In genomic region chr7:129240119-129240815, GRCh38 we compare ENCODE assay signal across 22 cellular contexts. TPM values are rescaled to one million over a fixed set of nuclear protein-coding genes. Genes with fewer than 3 reads are reported as not detected.
DNase-seq lines count a peak whose midpoint lies in the region; ATAC-seq and TF ChIP-seq lines count a peak whose summit lies in the region.
"Had no signal": no experiment of that assay in that cellular context is flagged by ENCODE, and none has a peak within 500 bp of the region (broad histone marks: within the 10 kb centered on the region; RNA-seq: fewer than 3 reads in every experiment).

No MANE protein-coding gene starts in this region.

- no peak for ATAC-seq in HG03159 (IDR thresholded peaks at IDR 0.05; ENCODE audit: unreplicated experiment)
- ATAC-seq: A549, HCT116 had no signal

- H3K36me3 ChIP-seq in KMS-11 (ENCODE audit: insufficient read depth) (no peaks in the 10 kb centered on the region), left ventricle myocardium inferior (no peaks in the 10 kb centered on the region)
- H3K36me3 ChIP-seq: gastrocnemius medialis had no signal

- H3K4me3 ChIP-seq in AG10803 (ENCODE audit: low read length) (no peak overlapping the region), KMS-11 (IDR thresholded peaks at IDR 0.05; ENCODE audit: insufficient read depth, low read depth, low read length) (no peak overlapping the region), epithelial cell of esophagus (ENCODE audit: low read length) (no peak overlapping the region), left ventricle myocardium inferior (no peak overlapping the region)
- H3K4me3 ChIP-seq: A549, BLaER1, gastrocnemius medialis had no signal

- H2AFZ ChIP-seq in KMS-11 (ENCODE audit: low read depth) = no peak overlapping the region

- no peak overlapping the region for H3K9ac ChIP-seq in KMS-11
- H3K9ac ChIP-seq: BLaER1 had no signal

- H3K27me3 ChIP-seq in KMS-11 (ENCODE audit: insufficient read depth, low read depth) (no peaks in the 10 kb centered on the region), left ventricle myocardium inferior (ENCODE audit: low read depth) (no peaks in the 10 kb centered on the region)
- H3K27me3 ChIP-seq: BLaER1, gastrocnemius medialis had no signal

- DNase-seq in AG10803 (ENCODE audit: low read depth) = peak; percentile 16
- peak; percentile 47 for DNase-seq in epithelial cell of esophagus (ENCODE audit: low read depth)
- DNase-seq in midbrain (lab: John Stamatoyannopoulos, UW) = peak; percentile 18
- DNase-seq in DMS79 treated with DMSO at 0.1 percent for 48 hours (lab: John Stamatoyannopoulos, UW) = no peak
- no peak for DNase-seq in left ventricle myocardium inferior
- no peak for DNase-seq in activated CD4-positive, alpha-beta T cell treated with anti-CD3 and anti-CD28 coated beads for 48 hours
- DNase-seq: activated B cell treated with CpG ODN at 0.5 μM for 24 hours; activated CD4-positive, alpha-beta T cell treated with anti-CD3 and anti-CD28 coated beads, Interleukin-2, amount 50 U/mL, for 48 hours; activated CD8-positive, alpha-beta memory T cell treated with anti-CD3 and anti-CD28 coated beads, Interleukin-2, amount 50 U/mL, for 48 hours; Caco-2; gastrocnemius medialis; NCI-H1105; NCI-H2081; NCI-H345; NCI-H82; T1000 had no signal

- TF ChIP-seq CTCF in AG10803 (conservative IDR thresholded peaks at IDR 0.05; ENCODE audit: low read length) (no peak), KMS-11 (conservative IDR thresholded peaks at IDR 0.05; ENCODE audit: low read depth, low read length) (no peak), epithelial cell of esophagus (IDR thresholded peaks at IDR 0.05; ENCODE audit: insufficient read depth, low read depth, low read length, missing control alignments) (no peak), left ventricle myocardium inferior (IDR thresholded peaks at IDR 0.05; ENCODE audit: borderline replicate concordance) (no peak)

- intact Hi-C loops in left ventricle myocardium inferior (cut with micrococcal nuclease) = no loop called here

- no peak overlapping the region; the same call in 1 of the 2 replicates for H3K4me2 ChIP-seq in KMS-11
- H3K4me2 ChIP-seq: A549, BLaER1 had no signal

- H3K27ac ChIP-seq in KMS-11 = peak overlapping the region; percentile 23; the same call in 1 of the 2 replicates
- H3K27ac ChIP-seq in left ventricle myocardium inferior (replicated peaks) = no peak overlapping the region
- H3K27ac ChIP-seq: A549, BLaER1, epithelial cell of prostate, gastrocnemius medialis had no signal

- H3K4me1 ChIP-seq in KMS-11 (ENCODE audit: low read depth, poor library complexity, severe bottlenecking) = peaks cover 62% of the 10 kb centered on the region
- H3K4me1 ChIP-seq in left ventricle myocardium inferior = no peaks in the 10 kb centered on the region
- H3K4me1 ChIP-seq: A549, Caco-2 had no signal

- H3K79me2 ChIP-seq in KMS-11 (ENCODE audit: insufficient read depth, low read depth) = peaks cover 60% of the 10 kb centered on the region

- peaks cover 2% of the 10 kb centered on the region for H3K9me3 ChIP-seq in left ventricle myocardium inferior (replicated peaks)
- H3K9me3 ChIP-seq: A549, Caco-2, gastrocnemius medialis had no signal

- no peaks in the 10 kb centered on the region for H4K20me1 ChIP-seq in KMS-11 (ENCODE audit: insufficient read depth)

RNA-seq across cellular contexts. Expression of gene AHCYL2, which starts 15.4 kb away (rescaled TPM):
- 6.0 TPM for total RNA-seq in left ventricle myocardium inferior

RNA-seq across cellular contexts. Expression of gene SMO, which starts 51.8 kb away (rescaled TPM):
- 4.6 TPM for total RNA-seq in left ventricle myocardium inferior

Comparison
In these comparisons a context has a peak if more than half of its experiments do, and no peak if none do; other contexts are left out.
1. DNase-seq: peak in AG10803 (single experiment), epithelial cell of esophagus (single experiment) and midbrain (single experiment); none in DMS79 treated with DMSO at 0.1 percent for 48 hours (single experiment), left ventricle myocardium inferior (single experiment) and activated CD4-positive, alpha-beta T cell treated with anti-CD3 and anti-CD28 coated beads for 48 hours (single experiment).